In the genomic region with DNA sequence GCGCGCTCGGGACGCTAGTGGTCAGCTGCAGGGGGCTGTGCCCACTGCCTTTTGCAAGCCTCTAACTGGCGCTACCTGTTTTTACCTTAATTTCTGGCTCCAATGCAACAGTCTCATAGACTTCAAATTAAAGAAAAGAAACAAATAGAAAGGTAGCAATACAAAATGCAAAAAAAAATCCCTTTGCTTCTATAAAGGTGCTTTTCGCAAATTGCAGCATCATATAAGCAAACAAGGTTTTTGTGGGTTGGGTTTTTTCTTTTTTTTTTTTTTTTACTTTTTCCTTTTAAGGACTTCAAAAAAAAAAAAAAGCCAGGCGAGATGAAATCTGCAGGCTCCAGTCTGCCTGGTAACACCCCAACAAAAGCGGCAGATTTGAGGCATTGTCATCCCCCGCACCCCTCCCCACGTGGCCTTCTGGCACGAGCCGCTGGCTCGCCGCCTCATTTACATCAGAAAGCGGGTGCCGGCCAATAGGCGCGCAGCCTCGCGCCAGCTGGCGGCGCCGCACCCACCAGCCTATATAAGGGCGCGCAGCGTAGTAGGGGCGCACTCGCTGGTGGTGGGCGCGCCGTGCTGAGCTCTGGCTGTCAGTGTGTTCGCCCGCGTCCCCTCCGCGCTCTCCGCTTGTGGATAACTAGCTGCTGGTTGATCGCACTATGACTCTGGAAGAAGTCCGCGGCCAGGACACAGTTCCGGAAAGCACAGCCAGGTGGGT, we compare ENCODE assay signal across 8 cellular contexts. TPM values are rescaled to one million over a fixed set of nuclear protein-coding genes. Genes with fewer than 3 reads are reported as not detected.
DNase-seq lines count a peak whose midpoint lies in the region; ATAC-seq and TF ChIP-seq lines count a peak whose summit lies in the region.

GADD45G (plus strand) TSS at position 550 of the 718 bp plus-strand sequence; CDS start at position 660, 110 bp downstream.

- peaks cover 22% of the 10 kb centered on the region for H3K4me1 ChIP-seq in adipocyte (ENCODE audit: control insufficient read depth, insufficient read depth, low read length)
- H3K4me1 ChIP-seq in heart right ventricle, result peaks cover 3 to 48% (median 43%) of the 10 kb centered on the region in 9 donors
- peaks cover 0 to 46% (median 23%) of the 10 kb centered on the region in 4 donors for H3K4me1 ChIP-seq in tibial nerve

- peak within 1 kb of the TSS; percentile 86 for H3K9ac ChIP-seq in adipocyte (ENCODE audit: low read length)

- H3K27me3 ChIP-seq in adipocyte (replicated peaks; ENCODE audit: control insufficient read depth, insufficient read depth, low read length) (peaks cover 22% of the 10 kb centered on the region), heart right ventricle (peaks cover 0 to 13% (median 0%) of the 10 kb centered on the region in 7 donors), tibial nerve (no peaks in the 10 kb centered on the region)

- TF ChIP-seq CTCF in C4-2B (conservative IDR thresholded peaks at IDR 0.05), result no peak
- peak in 4 of 9 donors; percentile 3 to 28 (median 14) for TF ChIP-seq CTCF in heart right ventricle (IDR thresholded peaks at IDR 0.05)
- TF ChIP-seq CTCF in tibial nerve (IDR thresholded peaks at IDR 0.05), result peak in 1 of 5 experiments; percentile 52

- 1% methylated on average over 41 of the region's 41 CpGs for WGBS in heart right ventricle, 2 donors
- WGBS in tibial nerve, 2 donors, result 0 to 1% methylated on average over 27 to 37 of the region's 41 CpGs

- TF ChIP-seq EP300 in tibial nerve (IDR thresholded peaks at IDR 0.05), result peak; percentile 53 to 96

- intact Hi-C loops in heart right ventricle (cut with DNase I), result loop anchor here (2.0 to 10.0 kb wide), 17 partner anchors 58 to 1263 kb away; no protein-coding TSS in a partner anchor

- peak; percentile 85 to 92 for TF ChIP-seq POLR2A in tibial nerve (IDR thresholded peaks at IDR 0.05)

- no peaks in the 10 kb centered on the region for H3K36me3 ChIP-seq in adipocyte (ENCODE audit: control insufficient read depth, insufficient read depth, low read length, severe bottlenecking)
- H3K36me3 ChIP-seq in heart right ventricle, result no peaks in the 10 kb centered on the region
- H3K36me3 ChIP-seq in tibial nerve, result no peaks in the 10 kb centered on the region

- DNase-seq in MV-4-11 (lab: John Stamatoyannopoulos, UW) (peak; percentile 65), T follicular helper cell (ENCODE audit: low read depth) (peak; percentile 87), adipocyte (ENCODE audit: low read depth) (peak; percentile 78), heart right ventricle (peak; percentile 88 to 89), pons (ENCODE audit: low spot score) (peak; percentile 82), tibial nerve (ENCODE audit: low spot score in 2 of 2) (peak; percentile 76 to 85)

- peak within 1 kb of the TSS; percentile 84 for H3K4me3 ChIP-seq in adipocyte (ENCODE audit: low read length)
- H3K4me3 ChIP-seq in heart right ventricle, result peak within 1 kb of the TSS; percentile 66 to 90 (median 84)
- H3K4me3 ChIP-seq in tibial nerve, result peak within 1 kb of the TSS; percentile 53 to 80 (median 73)

- peak; percentile 36 for ATAC-seq in GM21619 (IDR thresholded peaks at IDR 0.05; ENCODE audit: unreplicated experiment)
- ATAC-seq in heart right ventricle, result peak; percentile 65 to 85 (median 77)

- H3K9me3 ChIP-seq in adipocyte (ENCODE audit: control insufficient read depth, low read length), result no peaks in the 10 kb centered on the region
- no peaks in the 10 kb centered on the region for H3K9me3 ChIP-seq in heart right ventricle
- no peaks in the 10 kb centered on the region for H3K9me3 ChIP-seq in tibial nerve

- H3K27ac ChIP-seq in C4-2B (peak within 1 kb of the TSS; percentile 100), heart right ventricle (peak within 1 kb of the TSS; percentile 84 to 97 (median 93)), tibial nerve (peak within 1 kb of the TSS; percentile 63 to 92 (median 86))

RNA-seq across cellular contexts. Expression of gene GADD45G, which starts in this region (rescaled TPM):
- total RNA-seq in heart right ventricle (10 to 100 TPM in 8 of 10 donors, 1 to 10 TPM in 2; 9.4 to 81.2 (median 19.6) TPM), tibial nerve (10 to 100 TPM in 3 of 4 donors, 1 to 10 TPM in 1; 5.7 to 45.8 (median 26.8) TPM)
- 100 to 1,000 TPM in 1 of 2 donors, 10 to 100 TPM in 1; 56.0 to 125 TPM for polyA plus RNA-seq in heart right ventricle

Comparison
In these comparisons a context has a peak if more than half of its experiments do, and no peak if none do; other contexts are left out.
1. Peak in every context shown above with its lines: DNase-seq, ATAC-seq, H3K4me3 ChIP-seq and H3K27ac ChIP-seq.